ENCODE assay signal across 39 cellular contexts in genomic region chr6:70292144-70292543, GRCh38. TPM values are rescaled to one million over a fixed set of nuclear protein-coding genes. Genes with fewer than 3 reads are reported as not detected.
"Had no signal": no experiment of that assay in that cellular context is flagged by ENCODE, and none has a peak within 500 bp of the region (broad histone marks: within the 10 kb centered on the region; RNA-seq: fewer than 3 reads in every experiment).

No MANE protein-coding gene starts in this region.

- DNase-seq: activated B cell treated with CpG ODN at 0.5 μM for 24 hours; activated CD4-positive, alpha-beta memory T cell treated with anti-CD3 and anti-CD28 coated beads, Interleukin-2, amount 10 ng/mL, durations not matched to agents 7 days and 5 days; activated CD4-positive, alpha-beta T cell treated with anti-CD3 and anti-CD28 coated beads for 4 hours; activated CD4-positive, alpha-beta T cell treated with anti-CD3 and anti-CD28 coated beads, Interleukin-2, amount 50 U/mL, for 1 hour; activated CD4-positive, CD25-positive, alpha-beta regulatory T cell treated with anti-CD3 and anti-CD28 coated beads, Interleukin-2, amount 50 U/mL, for 72 hours; activated CD8-positive, alpha-beta memory T cell treated with anti-CD3 and anti-CD28 coated beads for 24 hours; activated CD8-positive, alpha-beta memory T cell treated with anti-CD3 and anti-CD28 coated beads, Interleukin-2, amount 10 ng/mL, durations not matched to agents 7 days and 5 days; activated CD8-positive, alpha-beta memory T cell treated with anti-CD3 and anti-CD28 coated beads, Interleukin-2, amount 50 U/mL, for 48 hours; activated effector memory CD4-positive, alpha-beta T cell treated with Interleukin-2 at 50 U/mL for 16 hours; activated naive CD4-positive, alpha-beta T cell treated with anti-CD3 and anti-CD28 coated beads, Interleukin-2, amount 10 ng/mL, durations not matched to agents 7 days and 5 days; activated naive CD8-positive, alpha-beta T cell treated with anti-CD3 and anti-CD28 coated beads, Interleukin-2, amount 50 U/mL, for 24 hours; activated T-cell treated with anti-CD3 and anti-CD28 coated beads, Interleukin-2, amount 50 U/mL, for 48 hours; anterior cingulate cortex; caudate nucleus; cerebellar nuclear complex; IMR-90; Karpas-422; KBM-7; NCI-H1105; NCI-H1417 treated with DMSO at 0.1 percent for 48 hours; NCI-H187 treated with DMSO at 0.1 percent for 48 hours; NCI-H345; NCI-H510A treated with DMSO at 0.1 percent for 48 hours; NCI-H526 treated with DMSO at 0.1 percent for 48 hours; NCI-H82; NK-92 treated with Interleukin-12 subunit alpha and Interleukin-12 subunit beta, amount 100 ng/mL, for 24 hours; PC-3; Peyer's patch; RPMI8226; SIG-M5; SW 1271; T-helper 1 cell; T-helper 2 cell; T-helper 9 cell had no signal

- H3K4me3 Mint-ChIP-seq: activated B cell treated with CpG ODN at 0.5 μM for 24 hours; activated CD4-positive, alpha-beta memory T cell treated with anti-CD3 and anti-CD28 coated beads, Interleukin-2, amount 10 ng/mL, durations not matched to agents 7 days and 5 days; activated CD8-positive, alpha-beta memory T cell treated with anti-CD3 and anti-CD28 coated beads, Interleukin-2, amount 10 ng/mL, durations not matched to agents 7 days and 5 days; activated naive CD4-positive, alpha-beta T cell treated with anti-CD3 and anti-CD28 coated beads, Interleukin-2, amount 10 ng/mL, durations not matched to agents 7 days and 5 days; activated naive CD8-positive, alpha-beta T cell; activated naive CD8-positive, alpha-beta T cell treated with anti-CD3 and anti-CD28 coated beads, Interleukin-2, amount 50 U/mL, for 24 hours; brain had no signal

- H3K9me3 Mint-ChIP-seq: activated B cell treated with CpG ODN at 0.5 μM for 24 hours; activated CD4-positive, alpha-beta memory T cell treated with anti-CD3 and anti-CD28 coated beads, Interleukin-2, amount 10 ng/mL, durations not matched to agents 7 days and 5 days; activated naive CD4-positive, alpha-beta T cell treated with anti-CD3 and anti-CD28 coated beads, Interleukin-2, amount 10 ng/mL, durations not matched to agents 7 days and 5 days; activated naive CD8-positive, alpha-beta T cell treated with anti-CD3 and anti-CD28 coated beads, Interleukin-2, amount 50 U/mL, for 24 hours; brain had no signal

- H3K4me1 Mint-ChIP-seq: activated B cell treated with CpG ODN at 0.5 μM for 24 hours; activated CD4-positive, alpha-beta memory T cell treated with anti-CD3 and anti-CD28 coated beads, Interleukin-2, amount 10 ng/mL, durations not matched to agents 7 days and 5 days; activated CD8-positive, alpha-beta memory T cell treated with anti-CD3 and anti-CD28 coated beads, Interleukin-2, amount 10 ng/mL, durations not matched to agents 7 days and 5 days; activated naive CD4-positive, alpha-beta T cell treated with anti-CD3 and anti-CD28 coated beads, Interleukin-2, amount 10 ng/mL, durations not matched to agents 7 days and 5 days; activated naive CD8-positive, alpha-beta T cell treated with anti-CD3 and anti-CD28 coated beads, Interleukin-2, amount 50 U/mL, for 24 hours had no signal

- H3K27ac Mint-ChIP-seq: activated B cell treated with CpG ODN at 0.5 μM for 24 hours; activated CD4-positive, alpha-beta memory T cell treated with anti-CD3 and anti-CD28 coated beads, Interleukin-2, amount 10 ng/mL, durations not matched to agents 7 days and 5 days; activated CD8-positive, alpha-beta memory T cell treated with anti-CD3 and anti-CD28 coated beads, Interleukin-2, amount 10 ng/mL, durations not matched to agents 7 days and 5 days; activated naive CD4-positive, alpha-beta T cell treated with anti-CD3 and anti-CD28 coated beads, Interleukin-2, amount 10 ng/mL, durations not matched to agents 7 days and 5 days; activated naive CD8-positive, alpha-beta T cell; activated naive CD8-positive, alpha-beta T cell treated with anti-CD3 and anti-CD28 coated beads, Interleukin-2, amount 50 U/mL, for 24 hours had no signal

- H3K36me3 Mint-ChIP-seq: activated CD8-positive, alpha-beta memory T cell treated with anti-CD3 and anti-CD28 coated beads, Interleukin-2, amount 10 ng/mL, durations not matched to agents 7 days and 5 days; activated naive CD4-positive, alpha-beta T cell treated with anti-CD3 and anti-CD28 coated beads, Interleukin-2, amount 10 ng/mL, durations not matched to agents 7 days and 5 days; activated naive CD8-positive, alpha-beta T cell; brain had no signal

- ATAC-seq: activated CD8-positive, alpha-beta memory T cell treated with anti-CD3 and anti-CD28 coated beads, Interleukin-2, amount 10 ng/mL, durations not matched to agents 7 days and 5 days; activated naive CD8-positive, alpha-beta T cell treated with anti-CD3 and anti-CD28 coated beads, Interleukin-2, amount 50 U/mL, for 24 hours; PC-3; SK-N-SH treated with all-trans-retinoic acid at 6 μM for 48 hours had no signal

RNA-seq across cellular contexts. Expression of gene COL9A1, which starts 10.7 kb away (rescaled TPM):
- total RNA-seq: activated B cell treated with CpG ODN at 0.5 μM for 24 hours; activated CD4-positive, alpha-beta memory T cell treated with anti-CD3 and anti-CD28 coated beads, Interleukin-2, amount 10 ng/mL, durations not matched to agents 7 days and 5 days; activated CD8-positive, alpha-beta memory T cell treated with anti-CD3 and anti-CD28 coated beads, Interleukin-2, amount 10 ng/mL, durations not matched to agents 7 days and 5 days; bronchial epithelial cell; IMR-90; MCF 10A; PC-3; Peyer's patch had no signal
